In genomic region chr16:21530729-21531383, GRCh38 we compare ENCODE assay signal across 1 cellular context.
TF ChIP-seq lines count a peak whose summit lies in the region.
"Not testable (repeated sequence)": the region's sequence is repeated elsewhere in the genome, so short reads cannot be mapped to it uniquely, and the experiment has no call there.

No MANE protein-coding gene starts in this region.

TF ChIP-seq in HepG2, 621 proteins besides CTCF, POLR2A, EP300 and RAD21:
- TF ChIP-seq ZNF205 (CRISPR knock-in tag; IDR thresholded peaks at IDR 0.05) (peak; percentile 49; the same call in 1 of the 2 replicates), ZSCAN25 (CRISPR knock-in tag; IDR thresholded peaks at IDR 0.05) (peak; percentile 93), HNF4G (IDR thresholded peaks at IDR 0.05; ENCODE audit: borderline replicate concordance, low read depth, low read length) (peak; percentile 36; the same call in 1 of the 2 replicates), ZNF644 (CRISPR knock-in tag; IDR thresholded peaks at IDR 0.05; ENCODE audit: low read depth) (peak; percentile 58; the same call in 1 of the 2 replicates), KDM2A (CRISPR knock-in tag; IDR thresholded peaks at IDR 0.05; ENCODE audit: borderline replicate concordance, low read depth) (peak; percentile 27; the same call in 1 of the 2 replicates), KDM6A (CRISPR knock-in tag; IDR thresholded peaks at IDR 0.05; ENCODE audit: low read depth) (0 out of 2 replicates have a peak, but pooled peaks have one; percentile 47), NFYB (CRISPR knock-in tag; IDR thresholded peaks at IDR 0.05) (peak; percentile 20; the same call in 1 of the 2 replicates), ZNF263 (CRISPR knock-in tag; IDR thresholded peaks at IDR 0.05) (peak; percentile 79), HNRNPL (IDR thresholded peaks at IDR 0.05; ENCODE audit: low read depth, low read length) (0 out of 2 replicates have a peak, but pooled peaks have one; percentile 46), TBX3 (IDR thresholded peaks at IDR 0.05; ENCODE audit: borderline replicate concordance) (peak; percentile 24; the same call in 1 of the 2 replicates), HNF4A (CRISPR knock-in tag; IDR thresholded peaks at IDR 0.05) (peak; percentile 78), HOXA3 (CRISPR knock-in tag; IDR thresholded peaks at IDR 0.05) (peak; percentile 39; the same call in 1 of the 2 replicates), ZBTB7B (CRISPR knock-in tag; IDR thresholded peaks at IDR 0.05) (0 out of 2 replicates have a peak, but pooled peaks have one; percentile 51), YEATS4 (CRISPR knock-in tag; IDR thresholded peaks at IDR 0.05; ENCODE audit: borderline replicate concordance) (0 out of 2 replicates have a peak, but pooled peaks have one; percentile 40), ZNF629 (CRISPR knock-in tag; conservative IDR thresholded peaks at IDR 0.05) (0 out of 2 replicates have a peak, but pooled peaks have one; percentile 23), MYC (CRISPR knock-in tag; IDR thresholded peaks at IDR 0.05; ENCODE audit: borderline replicate concordance) (peak; percentile 42; the same call in 1 of the 2 replicates), ADNP (CRISPR knock-in tag; IDR thresholded peaks at IDR 0.05) (peak; percentile 41; the same call in 1 of the 2 replicates)
- TF ChIP-seq, protein P1, sequence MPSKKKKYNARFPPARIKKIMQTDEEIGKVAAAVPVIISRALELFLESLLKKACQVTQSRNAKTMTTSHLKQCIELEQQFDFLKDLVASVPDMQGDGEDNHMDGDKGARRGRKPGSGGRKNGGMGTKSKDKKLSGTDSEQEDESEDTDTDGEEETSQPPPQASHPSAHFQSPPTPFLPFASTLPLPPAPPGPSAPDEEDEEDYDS (CRISPR knock-in tag; IDR thresholded peaks at IDR 0.05) = peak; percentile 23; the same call in 1 of the 2 replicates
- TF ChIP-seq HNF4G (CRISPR knock-in tag; IDR thresholded peaks at IDR 0.05; ENCODE audit: borderline replicate concordance, low read depth) = not testable (repeated sequence)
- TF ChIP-seq, protein P2, sequence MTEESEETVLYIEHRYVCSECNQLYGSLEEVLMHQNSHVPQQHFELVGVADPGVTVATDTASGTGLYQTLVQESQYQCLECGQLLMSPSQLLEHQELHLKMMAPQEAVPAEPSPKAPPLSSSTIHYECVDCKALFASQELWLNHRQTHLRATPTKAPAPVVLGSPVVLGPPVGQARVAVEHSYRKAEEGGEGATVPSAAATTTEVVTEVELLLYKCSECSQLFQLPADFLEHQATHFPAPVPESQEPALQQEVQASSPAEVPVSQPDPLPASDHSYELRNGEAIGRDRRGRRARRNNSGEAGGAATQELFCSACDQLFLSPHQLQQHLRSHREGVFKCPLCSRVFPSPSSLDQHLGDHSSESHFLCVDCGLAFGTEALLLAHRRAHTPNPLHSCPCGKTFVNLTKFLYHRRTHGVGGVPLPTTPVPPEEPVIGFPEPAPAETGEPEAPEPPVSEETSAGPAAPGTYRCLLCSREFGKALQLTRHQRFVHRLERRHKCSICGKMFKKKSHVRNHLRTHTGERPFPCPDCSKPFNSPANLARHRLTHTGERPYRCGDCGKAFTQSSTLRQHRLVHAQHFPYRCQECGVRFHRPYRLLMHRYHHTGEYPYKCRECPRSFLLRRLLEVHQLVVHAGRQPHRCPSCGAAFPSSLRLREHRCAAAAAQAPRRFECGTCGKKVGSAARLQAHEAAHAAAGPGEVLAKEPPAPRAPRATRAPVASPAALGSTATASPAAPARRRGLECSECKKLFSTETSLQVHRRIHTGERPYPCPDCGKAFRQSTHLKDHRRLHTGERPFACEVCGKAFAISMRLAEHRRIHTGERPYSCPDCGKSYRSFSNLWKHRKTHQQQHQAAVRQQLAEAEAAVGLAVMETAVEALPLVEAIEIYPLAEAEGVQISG (CRISPR knock-in tag; IDR thresholded peaks at IDR 0.05) = 0 out of 2 replicates have a peak, but pooled peaks have one; percentile 20
